In the genomic region with DNA sequence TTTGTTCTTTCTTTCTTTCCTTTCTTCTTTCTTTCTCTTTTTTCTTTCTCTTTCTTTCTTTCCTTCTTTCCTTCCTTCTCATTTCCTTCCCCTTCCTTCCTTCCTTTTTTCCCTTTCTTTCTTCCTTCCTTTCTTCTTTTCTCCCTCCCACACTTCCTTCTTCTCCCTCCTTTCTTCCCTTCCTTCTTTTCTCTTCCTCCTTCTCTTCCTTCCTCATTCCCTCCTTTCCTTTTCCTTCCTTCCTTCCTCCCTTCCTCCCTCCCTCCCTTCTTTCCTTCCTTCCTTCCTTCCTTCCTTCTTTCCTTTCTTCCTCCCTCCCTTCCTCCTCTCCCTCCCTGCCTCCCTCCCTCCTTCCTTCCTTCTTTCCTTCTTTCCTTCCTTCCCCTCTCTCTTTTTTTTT, we compare ENCODE assay signal across 9 cellular contexts.
"Had no signal": no experiment of that assay in that cellular context is flagged by ENCODE, and none has a peak within 500 bp of the region (broad histone marks: within the 10 kb centered on the region; RNA-seq: fewer than 3 reads in every experiment).

No MANE protein-coding gene starts in this region.

- H3K9me3 ChIP-seq: HAP-1 had no signal

- H3K4me1 ChIP-seq: HAP-1 had no signal

- H3K27ac Mint-ChIP-seq: IgD-negative memory B cell had no signal

- H2AFZ ChIP-seq: GM23248 had no signal

- ATAC-seq: HCT116, HepG2 had no signal

- H3K27ac ChIP-seq: GM23248, HL-60 had no signal

- H3K4me1 Mint-ChIP-seq: IgD-negative memory B cell had no signal

- H3K27me3 Mint-ChIP-seq: IgD-negative memory B cell had no signal

- DNase-seq: GM23248, GOT3, H7, KG1 had no signal

- H3K36me3 ChIP-seq: HAP-1 had no signal

- H3K4me3 Mint-ChIP-seq: IgD-negative memory B cell had no signal

- H3K36me3 Mint-ChIP-seq: IgD-negative memory B cell had no signal

- H3K9ac ChIP-seq: GM23248 had no signal

- FAIRE-seq: HepG2 had no signal

- H3K4me3 ChIP-seq: GM23248, HAP-1 had no signal
